Comparison of ENCODE assay signal across 2 cellular contexts in the genomic region with DNA sequence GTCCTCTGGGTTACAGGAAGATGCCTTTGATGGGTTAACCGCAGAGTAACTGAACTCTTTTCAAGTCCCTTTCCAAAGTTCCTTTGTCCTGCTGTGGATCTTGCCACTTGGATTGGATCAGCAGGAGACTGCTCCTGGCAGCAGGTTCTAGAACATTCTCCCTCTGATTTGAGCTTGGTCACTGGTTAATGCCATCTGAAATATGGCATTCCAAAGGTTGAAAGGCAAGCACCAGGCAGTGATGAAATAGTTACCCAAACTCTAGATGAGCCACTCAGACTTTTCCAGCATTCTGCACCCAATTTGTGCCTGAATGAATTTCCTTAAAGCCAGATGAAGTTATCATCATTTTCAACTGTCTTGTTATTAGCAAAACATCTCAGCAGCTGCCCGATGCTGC.
TF ChIP-seq lines count a peak whose summit lies in the region.

No MANE protein-coding gene starts in this region.

TF ChIP-seq in GM23338, 12 proteins besides CTCF, POLR2A, EP300 and RAD21 (continued from another document):
- TF ChIP-seq ETS1 (IDR thresholded peaks at IDR 0.05) = no peak
- no peak for TF ChIP-seq ZNF331 (CRISPR knock-in tag; IDR thresholded peaks at IDR 0.05; ENCODE audit: low read depth)
- TF ChIP-seq POLR2AphosphoS5 (IDR thresholded peaks at IDR 0.05; ENCODE audit: low read depth) = no peak

TF ChIP-seq in H1, 55 proteins besides CTCF, POLR2A, EP300 and RAD21 (continued from another document):
- TF ChIP-seq, protein P1, sequence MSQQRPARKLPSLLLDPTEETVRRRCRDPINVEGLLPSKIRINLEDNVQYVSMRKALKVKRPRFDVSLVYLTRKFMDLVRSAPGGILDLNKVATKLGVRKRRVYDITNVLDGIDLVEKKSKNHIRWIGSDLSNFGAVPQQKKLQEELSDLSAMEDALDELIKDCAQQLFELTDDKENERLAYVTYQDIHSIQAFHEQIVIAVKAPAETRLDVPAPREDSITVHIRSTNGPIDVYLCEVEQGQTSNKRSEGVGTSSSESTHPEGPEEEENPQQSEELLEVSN (IDR thresholded peaks at IDR 0.05) = no peak
- no peak for TF ChIP-seq KDM1A (IDR thresholded peaks at IDR 0.05; ENCODE audit: borderline replicate concordance, low read length)
- TF ChIP-seq FOSL1 (IDR thresholded peaks at IDR 0.05; ENCODE audit: insufficient read depth, low read depth, low read length) = no peak
- TF ChIP-seq CTBP2 (IDR thresholded peaks at IDR 0.05; ENCODE audit: borderline replicate concordance, insufficient read depth, insufficient read length, low read length) = no peak
- TF ChIP-seq BRCA1 (IDR thresholded peaks at IDR 0.05; ENCODE audit: low read depth, low read length) = no peak
